ENCODE assay signal across 9 cellular contexts in the genomic region with DNA sequence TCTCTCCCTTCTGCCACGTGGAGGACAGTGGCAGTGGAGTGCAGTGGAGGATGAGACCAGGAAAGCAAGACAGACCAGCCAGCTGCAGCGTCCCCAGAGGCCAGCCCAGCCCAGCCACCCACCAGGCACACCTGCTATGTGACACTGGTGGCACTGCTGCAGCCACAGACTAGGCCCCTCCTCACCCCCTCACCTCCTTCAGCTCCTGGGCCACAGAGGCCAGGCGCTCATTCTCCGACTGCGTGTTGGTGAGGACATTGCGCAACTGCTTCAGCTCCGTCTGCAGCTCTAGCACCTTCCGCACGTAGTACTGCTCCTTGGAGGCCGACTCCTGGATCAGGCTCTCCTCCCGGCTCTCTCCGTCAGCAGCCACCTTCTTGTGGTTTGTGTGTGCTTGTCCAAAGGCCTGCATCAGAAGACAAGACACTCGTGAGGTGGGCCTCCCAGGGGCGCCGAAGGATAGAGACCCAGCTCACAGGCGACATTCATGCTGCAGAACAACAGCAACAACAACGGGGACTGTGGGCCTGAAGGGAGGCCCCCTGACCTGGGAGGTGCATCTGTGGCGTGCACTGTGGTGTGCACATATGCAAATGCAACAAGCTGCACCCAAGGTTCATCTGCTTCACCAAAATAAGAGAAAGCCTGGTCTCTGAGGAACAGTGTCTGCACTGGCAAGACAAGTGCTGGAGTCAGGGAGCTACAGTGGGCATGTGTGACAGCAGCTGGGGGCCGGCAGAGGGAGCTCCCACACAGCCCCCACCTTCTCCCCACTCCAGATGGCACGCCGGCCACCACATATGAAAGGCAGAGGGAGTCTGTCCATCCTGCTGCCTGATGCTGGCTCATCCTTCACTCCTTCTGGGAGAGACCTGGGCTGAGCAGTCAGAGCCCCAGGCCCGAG. TPM values are rescaled to one million over a fixed set of nuclear protein-coding genes. Genes with fewer than 3 reads are reported as not detected.
DNase-seq lines count a peak whose midpoint lies in the region; ATAC-seq and TF ChIP-seq lines count a peak whose summit lies in the region.
"Had no signal": no experiment of that assay in that cellular context is flagged by ENCODE, and none has a peak within 500 bp of the region (broad histone marks: within the 10 kb centered on the region; RNA-seq: fewer than 3 reads in every experiment).

No MANE protein-coding gene starts in this region.

- peaks cover 0 to 5% (median 4%) of the 10 kb centered on the region in 5 donors for H3K36me3 Mint-ChIP-seq in naive thymus-derived CD4-positive, alpha-beta T cell

- peak; percentile 87 for TF ChIP-seq CTCF in GM12874 (IDR thresholded peaks at IDR 0.05; ENCODE audit: insufficient read depth, low read depth, low read length)

- no peak overlapping the region for H3K4me3 Mint-ChIP-seq in naive thymus-derived CD4-positive, alpha-beta T cell

- DNase-seq in cerebellum (ENCODE audit: low spot score) (peak; percentile 46), foreskin melanocyte (no peak), CD1c-positive myeloid dendritic cell (ENCODE audit: extremely low spot score) (no peak), NCI-H2081 treated with DMSO at 0.1 percent for 48 hours (lab: John Stamatoyannopoulos, UW) (no peak)
- no peak for DNase-seq in naive thymus-derived CD4-positive, alpha-beta T cell
- DNase-seq: gastrocnemius medialis had no signal

- H3K27me3 ChIP-seq in naive thymus-derived CD4-positive, alpha-beta T cell (ENCODE audit: control insufficient read depth in 2 of 2, insufficient read depth in 2 of 2, low read length in 2 of 2), result no peaks in the 10 kb centered on the region
- H3K27me3 ChIP-seq: gastrocnemius medialis had no signal

- peaks cover 0 to 1% (median 0%) of the 10 kb centered on the region in 11 donors for H3K9me3 Mint-ChIP-seq in naive thymus-derived CD4-positive, alpha-beta T cell

- H3K27ac Mint-ChIP-seq in naive thymus-derived CD4-positive, alpha-beta T cell, result peak overlapping the region in 1 of 9 donors; percentile 52

- TF ChIP-seq EP300 in Ishikawa (IDR thresholded peaks at IDR 0.05; ENCODE audit: borderline replicate concordance), result no peak

- intact Hi-C loops in naive thymus-derived CD4-positive, alpha-beta T cell (cut with micrococcal nuclease), result no loop called here

- H3K9me3 ChIP-seq in naive thymus-derived CD4-positive, alpha-beta T cell (ENCODE audit: control insufficient read depth in 2 of 3, low read length in 3 of 3), result no peaks in the 10 kb centered on the region
- H3K9me3 ChIP-seq: gastrocnemius medialis had no signal

- no peak overlapping the region for H3K27ac ChIP-seq in naive thymus-derived CD4-positive, alpha-beta T cell (ENCODE audit: low read depth, low read length)
- H3K27ac ChIP-seq: gastrocnemius medialis had no signal

- H3K4me1 ChIP-seq in naive thymus-derived CD4-positive, alpha-beta T cell (ENCODE audit: control insufficient read depth in 2 of 2, insufficient read depth in 2 of 2, low read length in 2 of 2), result no peaks in the 10 kb centered on the region

- no peak overlapping the region for H3K4me3 ChIP-seq in naive thymus-derived CD4-positive, alpha-beta T cell (ENCODE audit: low read length)
- H3K4me3 ChIP-seq: gastrocnemius medialis had no signal

- CTCF ChIA-PET in naive thymus-derived CD4-positive, alpha-beta T cell (lab: Charles Lee), result no interaction called here

- TF ChIP-seq RAD21 in Ishikawa (IDR thresholded peaks at IDR 0.05; ENCODE audit: low read depth), result no peak

- H3K27me3 Mint-ChIP-seq in naive thymus-derived CD4-positive, alpha-beta T cell, result no peaks in the 10 kb centered on the region

- H3K36me3 ChIP-seq in naive thymus-derived CD4-positive, alpha-beta T cell (ENCODE audit: control insufficient read depth in 2 of 3, insufficient read depth in 3 of 3, low read length in 3 of 3), result peaks cover 0 to 62% (median 7%) of the 10 kb centered on the region in 3 experiments

- peak; percentile 86 for ATAC-seq in GM21717 (IDR thresholded peaks at IDR 0.05; ENCODE audit: unreplicated experiment)
- ATAC-seq in naive thymus-derived CD4-positive, alpha-beta T cell, result peak; percentile 76

- peaks cover 14 to 31% (median 24%) of the 10 kb centered on the region in 7 donors for H3K4me1 Mint-ChIP-seq in naive thymus-derived CD4-positive, alpha-beta T cell

- POLR2A ChIA-PET in naive thymus-derived CD4-positive, alpha-beta T cell (lab: Charles Lee), result no interaction called here

TF ChIP-seq in Ishikawa, 13 proteins besides CTCF, POLR2A, EP300 and RAD21:
- TF ChIP-seq CEBPB (IDR thresholded peaks at IDR 0.05) (peak; percentile 73), REST (IDR thresholded peaks at IDR 0.05; ENCODE audit: low read depth) (no peak)
TF ChIP-seq in Ishikawa: peak in this region for 1.

RNA-seq across cellular contexts. Expression of gene BICD2, which starts 35.5 kb away (rescaled TPM):
- 32.4 TPM for total RNA-seq in cerebellum
- total RNA-seq in naive thymus-derived CD4-positive, alpha-beta T cell, result 10 to 100 TPM; 20.2 to 28.8 (median 28.0) TPM
- 10 to 100 TPM in 1 of 2 donors, 1 to 10 TPM in 1; 7.4 to 20.8 TPM for polyA plus RNA-seq in naive thymus-derived CD4-positive, alpha-beta T cell

RNA-seq across cellular contexts. Expression of gene IPPK, which starts 59.2 kb away (rescaled TPM):
- total RNA-seq in cerebellum, result 11.3 TPM
- 10 to 100 TPM in 1 of 5 experiments, 1 to 10 TPM in 4; 5.9 to 12.8 (median 7.4) TPM for total RNA-seq in naive thymus-derived CD4-positive, alpha-beta T cell
- 1 to 10 TPM; 2.8 to 9.8 TPM for polyA plus RNA-seq in naive thymus-derived CD4-positive, alpha-beta T cell
